ENCODE assay signal across 22 cellular contexts in genomic region chr17:63075969-63076368, GRCh38.
A peak's percentile ranks its signal among the peaks of the same experiment; 100 is the strongest.
DNase-seq lines count a peak whose midpoint lies in the region; ATAC-seq and TF ChIP-seq lines count a peak whose summit lies in the region.
"Had no signal": no experiment of that assay in that cellular context is flagged by ENCODE, and none has a peak within 500 bp of the region (broad histone marks: within the 10 kb centered on the region; RNA-seq: fewer than 3 reads in every experiment).

No MANE protein-coding gene starts in this region.

- no peaks in the 10 kb centered on the region for H3K9me3 ChIP-seq in MM.1S (replicated peaks; ENCODE audit: insufficient read depth, low read length)
- H3K9me3 ChIP-seq: ascending aorta, mucosa of descending colon, sigmoid colon had no signal

- no peaks in the 10 kb centered on the region for H3K36me3 ChIP-seq in MM.1S (replicated peaks; ENCODE audit: insufficient read depth, low read length)
- H3K36me3 ChIP-seq: ascending aorta, sigmoid colon had no signal

- no peaks in the 10 kb centered on the region for H3K27me3 ChIP-seq in MM.1S (replicated peaks; ENCODE audit: insufficient read depth, low read length)
- H3K27me3 ChIP-seq: ascending aorta, sigmoid colon had no signal

- H3K27ac ChIP-seq in MM.1S (ENCODE audit: low read length) = no peak overlapping the region
- H3K27ac ChIP-seq: ascending aorta, epithelial cell of prostate, sigmoid colon had no signal

- H3K4me3 ChIP-seq in MM.1S (ENCODE audit: low read length) = no peak overlapping the region
- H3K4me3 ChIP-seq in fibroblast of the aortic adventitia (ENCODE audit: low read depth, low read length) = no peak overlapping the region
- H3K4me3 ChIP-seq: ascending aorta, mucosa of descending colon, sigmoid colon had no signal

- TF ChIP-seq CTCF in MM.1S (IDR thresholded peaks at IDR 0.05; ENCODE audit: low read length) (no peak), fibroblast of the aortic adventitia (IDR thresholded peaks at IDR 0.05; ENCODE audit: insufficient read depth, low read length) (no peak), GM20000 (IDR thresholded peaks at IDR 0.05; ENCODE audit: extremely low read depth, missing control alignments) (no peak)

- H2AFZ ChIP-seq in MM.1S (ENCODE audit: low read length) = no peak overlapping the region

- H3K9me2 ChIP-seq in MM.1S (replicated peaks; ENCODE audit: insufficient read depth, low read length) = no peaks in the 10 kb centered on the region

- no peaks in the 10 kb centered on the region for H3K4me1 ChIP-seq in MM.1S (ENCODE audit: low read length)
- H3K4me1 ChIP-seq: ascending aorta, sigmoid colon had no signal

- H3K79me2 ChIP-seq in MM.1S (ENCODE audit: low read length) = no peaks in the 10 kb centered on the region

- no peak for ATAC-seq in HG03565 (IDR thresholded peaks at IDR 0.05; ENCODE audit: unreplicated experiment)
- no peak for ATAC-seq in HG02938 (IDR thresholded peaks at IDR 0.05; ENCODE audit: unreplicated experiment)
- ATAC-seq: activated naive CD4-positive, alpha-beta T cell treated with anti-CD3 and anti-CD28 coated beads, Interleukin-2, amount 50 U/mL, for 72 hours; mucosa of descending colon had no signal

- peak; percentile 40 for DNase-seq in GDM1 (lab: John Stamatoyannopoulos, UW)
- peak; percentile 27 for DNase-seq in MM.1S
- peak; percentile 11 for DNase-seq in RPMI7951 (ENCODE audit: low read depth)
- peak; percentile 17 for DNase-seq in fibroblast of the aortic adventitia (ENCODE audit: low read depth)
- no peak for DNase-seq in GM20000 (ENCODE audit: low spot score)
- no peak for DNase-seq in NCI-H748 (lab: John Stamatoyannopoulos, UW; ENCODE audit: unreplicated experiment)
- DNase-seq: activated CD4-positive, alpha-beta T cell treated with anti-CD3 and anti-CD28 coated beads for 48 hours; CD4-positive, CD25-positive, alpha-beta regulatory T cell; cerebellar nuclear complex; HCEC 1CT; hypothalamus; mucosa of descending colon; NCI-H1417 treated with DMSO at 0.1 percent for 48 hours; NCI-H524; SHP77; sigmoid colon; T-helper 1 cell had no signal

- H4K20me1 ChIP-seq in MM.1S (ENCODE audit: insufficient read depth, low read length) = no peaks in the 10 kb centered on the region

- H3K9ac ChIP-seq in MM.1S (ENCODE audit: low read length) = no peak overlapping the region

- no peaks in the 10 kb centered on the region for H3F3A ChIP-seq in MM.1S (ENCODE audit: insufficient read depth, low read length)

- H3K4me2 ChIP-seq in MM.1S (ENCODE audit: low read depth, low read length) = no peak overlapping the region

Comparison
In these comparisons a context has a peak if more than half of its experiments do, and no peak if none do; other contexts are left out.
1. DNase-seq: peak in GDM1 (single experiment), MM.1S (single experiment), RPMI7951 (single experiment) and fibroblast of the aortic adventitia (single experiment); none in GM20000 (single experiment) and NCI-H748 (single experiment).